Comparison of ENCODE assay signal across 10 cellular contexts in genomic region chr1:193185206-193185605, GRCh38. TPM values are rescaled to one million over a fixed set of nuclear protein-coding genes. Genes with fewer than 3 reads are reported as not detected.
DNase-seq lines count a peak whose midpoint lies in the region; ATAC-seq and TF ChIP-seq lines count a peak whose summit lies in the region.
"Had no signal": no experiment of that assay in that cellular context is flagged by ENCODE, and none has a peak within 500 bp of the region (broad histone marks: within the 10 kb centered on the region; RNA-seq: fewer than 3 reads in every experiment).

No MANE protein-coding gene starts in this region.

- peaks cover 7 to 18% of the 10 kb centered on the region in 2 donors for H3K36me3 Mint-ChIP-seq in CD4-positive, alpha-beta memory T cell
- H3K36me3 Mint-ChIP-seq in chondrocyte (ENCODE audit: low read depth) (no peaks in the 10 kb centered on the region), neural crest cell (ENCODE audit: low read depth) (no peaks in the 10 kb centered on the region)

- H3K4me3 Mint-ChIP-seq in CD4-positive, alpha-beta memory T cell: peak overlapping the region; percentile 70 to 92 (median 86)
- H3K4me3 Mint-ChIP-seq in chondrocyte (ENCODE audit: unreplicated experiment): peak overlapping the region; percentile 68
- peak overlapping the region; percentile 72 for H3K4me3 Mint-ChIP-seq in neural crest cell

- H3K9me3 Mint-ChIP-seq in CD4-positive, alpha-beta memory T cell: peaks cover 0 to 10% (median 1%) of the 10 kb centered on the region in 8 donors
- H3K9me3 Mint-ChIP-seq in chondrocyte (ENCODE audit: low read depth): no peaks in the 10 kb centered on the region
- no peaks in the 10 kb centered on the region for H3K9me3 Mint-ChIP-seq in neural crest cell

- no peak for DNase-seq in AG04450 (ENCODE audit: low read depth, low spot score)
- no peak for DNase-seq in CD4-positive, alpha-beta memory T cell
- DNase-seq in chondrocyte (ENCODE audit: low spot score): no peak
- no peak for DNase-seq in neural crest cell (ENCODE audit: low read depth, low spot score)
- no peak for DNase-seq in ascending aorta (ENCODE audit: low spot score in 2 of 2)
- no peak for DNase-seq in MG63
- DNase-seq: activated naive CD4-positive, alpha-beta T cell; OCI-M1 had no signal

- POLR2A ChIA-PET in AG04450 (lab: Yijun Ruan, JAX): interaction anchor here (1.5 kb wide), 1 partner anchor 150 kb away, joined by 4 read pairs; no protein-coding TSS in a partner anchor
- POLR2A ChIA-PET in CD4-positive, alpha-beta memory T cell (lab: Charles Lee; ENCODE audit: partially characterized antibody): interaction anchor here (1.2 to 5.1 kb wide), 7 partner anchors 28 to 295 kb away, joined by 4 to 65 read pairs (median 6); no protein-coding TSS in a partner anchor

- no peaks in the 10 kb centered on the region for H3K36me3 ChIP-seq in CD4-positive, alpha-beta memory T cell (ENCODE audit: insufficient read depth, low read length)
- H3K36me3 ChIP-seq in ascending aorta (no peaks in the 10 kb centered on the region), MG63 (no peaks in the 10 kb centered on the region)

- H3K4me1 Mint-ChIP-seq in CD4-positive, alpha-beta memory T cell: peaks cover 36 to 68% (median 46%) of the 10 kb centered on the region in 4 donors
- H3K4me1 Mint-ChIP-seq in chondrocyte (ENCODE audit: low read depth) (peaks cover 89% of the 10 kb centered on the region), neural crest cell (peaks cover 42% of the 10 kb centered on the region)

- CTCF ChIA-PET in AG04450 (lab: Charles Lee): no interaction called here
- CTCF ChIA-PET in CD4-positive, alpha-beta memory T cell (lab: Charles Lee; ENCODE audit: partially characterized antibody): interaction anchor here (1.1 to 3.8 kb wide), 6 partner anchors 31 to 1109 kb away, joined by 3 to 28 read pairs (median 6); no protein-coding TSS in a partner anchor

- H3K4me3 ChIP-seq in AG04450 (ENCODE audit: low read depth, low read length): peak overlapping the region; percentile 58
- H3K4me3 ChIP-seq in CD4-positive, alpha-beta memory T cell (ENCODE audit: low read length in 2 of 2): peak overlapping the region in 1 of 2 donors; percentile 32
- H3K4me3 ChIP-seq in ascending aorta: peak overlapping the region in 1 of 2 donors; percentile 54
- no peak overlapping the region for H3K4me3 ChIP-seq in MG63

- H3K27me3 Mint-ChIP-seq in CD4-positive, alpha-beta memory T cell: no peaks in the 10 kb centered on the region
- H3K27me3 Mint-ChIP-seq in chondrocyte (ENCODE audit: low read depth): no peaks in the 10 kb centered on the region
- H3K27me3 Mint-ChIP-seq in neural crest cell (ENCODE audit: low read depth): no peaks in the 10 kb centered on the region

- no peaks in the 10 kb centered on the region for H3K27me3 ChIP-seq in AG04450 (ENCODE audit: control insufficient read depth, insufficient read depth, low read length)
- H3K27me3 ChIP-seq in CD4-positive, alpha-beta memory T cell (ENCODE audit: insufficient read depth, low read length): no peaks in the 10 kb centered on the region
- H3K27me3 ChIP-seq in ascending aorta: no peaks in the 10 kb centered on the region
- H3K27me3 ChIP-seq in MG63: no peaks in the 10 kb centered on the region

- H3K27ac Mint-ChIP-seq in CD4-positive, alpha-beta memory T cell: peak overlapping the region; percentile 74 to 90 (median 82)
- peak overlapping the region; percentile 89 for H3K27ac Mint-ChIP-seq in chondrocyte (ENCODE audit: unreplicated experiment)
- peak overlapping the region; percentile 55 for H3K27ac Mint-ChIP-seq in neural crest cell (ENCODE audit: unreplicated experiment)

- no peak for ATAC-seq in HG03039 (IDR thresholded peaks at IDR 0.05; ENCODE audit: unreplicated experiment)

- TF ChIP-seq CTCF in AG04450 (IDR thresholded peaks at IDR 0.05; ENCODE audit: low read depth, low read length): no peak
- no peak for TF ChIP-seq CTCF in chondrocyte (IDR thresholded peaks at IDR 0.05)
- no peak for TF ChIP-seq CTCF in neural crest cell (conservative IDR thresholded peaks at IDR 0.05)
- no peak for TF ChIP-seq CTCF in ascending aorta (IDR thresholded peaks at IDR 0.05)

- H3K27ac ChIP-seq in AG04450 (ENCODE audit: low read depth, low read length) (no peak overlapping the region), ascending aorta (no peak overlapping the region)
- peak overlapping the region; percentile 53 for H3K27ac ChIP-seq in CD4-positive, alpha-beta memory T cell (ENCODE audit: low read depth, low read length)

- intact Hi-C loops in CD4-positive, alpha-beta memory T cell (cut with micrococcal nuclease): loop anchor here (10.0 kb wide), 3 partner anchors 280 to 980 kb away; no protein-coding TSS in a partner anchor
- intact Hi-C loops in ascending aorta (cut with DNase I): no loop called here

- peaks cover 58% of the 10 kb centered on the region for H3K4me1 ChIP-seq in CD4-positive, alpha-beta memory T cell (ENCODE audit: insufficient read depth, low read length)
- peaks cover 0 to 35% of the 10 kb centered on the region in 2 donors for H3K4me1 ChIP-seq in ascending aorta

- no peaks in the 10 kb centered on the region for H3K9me3 ChIP-seq in AG04450 (ENCODE audit: control insufficient read depth, insufficient read depth, low read length)
- H3K9me3 ChIP-seq in CD4-positive, alpha-beta memory T cell (ENCODE audit: control insufficient read depth in 1 of 2, low read length in 2 of 2): no peaks in the 10 kb centered on the region
- H3K9me3 ChIP-seq in ascending aorta: no peaks in the 10 kb centered on the region
- H3K9me3 ChIP-seq in MG63: no peaks in the 10 kb centered on the region

RNA-seq across cellular contexts. Expression of gene B3GALT2, which starts 1.2 kb away (rescaled TPM):
- 5.7 and 8.0 TPM in 2 replicates for polyA plus RNA-seq in AG04450 (2011; rRNA removed)
- 2.4 and 6.5 TPM in 2 replicates for polyA minus RNA-seq in AG04450 (2011; rRNA and poly(A)+ RNA removed)
- 10 to 100 TPM; 15.1 TPM for total RNA-seq in CD4-positive, alpha-beta memory T cell
- polyA plus RNA-seq in CD4-positive, alpha-beta memory T cell: 1 to 10 TPM in 1 of 2 donors, under 1 TPM in 1; 0.21 to 4.9 TPM
- total RNA-seq in chondrocyte (7.6 to 13.5 TPM (median 7.9 TPM) in 3 replicates), neural crest cell (0.66 and 0.84 TPM in 2 replicates), ascending aorta (not detected)
- not detected in 2 replicates for total RNA-seq in MG63 (2014; rRNA removed; shearing (Covaris generic); ENCODE audit: low replicate concordance)
- total RNA-seq: Daoy had no signal
